ENCODE assay signal across 13 cellular contexts in genomic region chr2:237156857-237157550, GRCh38.
DNase-seq lines count a peak whose midpoint lies in the region; ATAC-seq, FAIRE-seq and TF ChIP-seq lines count a peak whose summit lies in the region.
"Had no signal": no experiment of that assay in that cellular context is flagged by ENCODE, and none has a peak within 500 bp of the region (broad histone marks: within the 10 kb centered on the region; RNA-seq: fewer than 3 reads in every experiment).

No MANE protein-coding gene starts in this region.

- no peak for ATAC-seq in HG03520 (IDR thresholded peaks at IDR 0.05; ENCODE audit: unreplicated experiment)

- no peak overlapping the region for H4K91ac ChIP-seq in neuronal stem cell (ENCODE audit: low read depth, low read length, poor library complexity)

- H3K27me3 ChIP-seq in astrocyte (ENCODE audit: insufficient read depth, low read length) (no peaks in the 10 kb centered on the region), neuronal stem cell (ENCODE audit: control insufficient read depth in 3 of 3, insufficient read depth in 3 of 3, low read depth in 1 of 3, low read length in 3 of 3) (peaks cover 0 to 3% (median 0%) of the 10 kb centered on the region in 3 experiments), tibial artery (no peaks in the 10 kb centered on the region)

- POLR2A ChIA-PET in activated CD4-positive, alpha-beta memory T cell treated with anti-CD3 and anti-CD28 coated beads for 36 hours (lab: Charles Lee), result no interaction called here
- POLR2A ChIA-PET in activated CD4-positive, alpha-beta memory T cell treated with anti-CD3 and anti-CD28 coated beads, Interleukin-2, amount 10 ng/mL, durations not matched to agents 7 days and 5 days (lab: Charles Lee), result no interaction called here

- no peaks in the 10 kb centered on the region for H4K20me1 ChIP-seq in astrocyte (ENCODE audit: insufficient read depth, low read length)

- H3K23ac ChIP-seq in neuronal stem cell (ENCODE audit: low read depth, low read length, poor library complexity), result peak overlapping the region; percentile 26

- no peaks in the 10 kb centered on the region for H3K79me2 ChIP-seq in astrocyte (ENCODE audit: insufficient read depth, low read length)

- no peak overlapping the region for H3K4ac ChIP-seq in neuronal stem cell (ENCODE audit: low read length)

- peak overlapping the region; percentile 60 for H2BK12ac ChIP-seq in neuronal stem cell (ENCODE audit: low read length)

- H4K8ac ChIP-seq in neuronal stem cell (ENCODE audit: low read depth, low read length), result no peak overlapping the region

- no peak overlapping the region for H2AK5ac ChIP-seq in neuronal stem cell (ENCODE audit: low read depth, low read length)

- FAIRE-seq in astrocyte (lab: Jason Lieb, UNC), result no peak
- FAIRE-seq: A204.1, islet of Langerhans had no signal

- WGBS in neuronal stem cell (ENCODE audit: extremely low coverage in 2 of 2, insufficient read length in 2 of 2, insufficient replicate concordance in 1 of 2), 2 donors, result no CpG with 5 or more reads among the region's 32 CpGs

- intact Hi-C loops in activated CD4-positive, alpha-beta memory T cell treated with anti-CD3 and anti-CD28 coated beads for 36 hours (cut with micrococcal nuclease), result loop anchor here (1.0 to 10.0 kb wide), 4 partner anchors 138 to 538 kb away; no protein-coding TSS in a partner anchor
- intact Hi-C loops in tibial artery (cut with DNase I; ENCODE audit: low total_unique reads), result loop anchor here (5.0 to 10.0 kb wide), 2 partner anchors 320 to 418 kb away; no protein-coding TSS in a partner anchor

- H3K9me3 Mint-ChIP-seq in activated CD4-positive, alpha-beta memory T cell treated with anti-CD3 and anti-CD28 coated beads for 36 hours, result no peaks in the 10 kb centered on the region
- no peaks in the 10 kb centered on the region for H3K9me3 Mint-ChIP-seq in activated CD4-positive, alpha-beta memory T cell treated with anti-CD3 and anti-CD28 coated beads, Interleukin-2, amount 10 ng/mL, durations not matched to agents 7 days and 5 days
- no peaks in the 10 kb centered on the region for H3K9me3 Mint-ChIP-seq in astrocyte (ENCODE audit: unreplicated experiment)

- peak overlapping the region; percentile 74 for H3K27ac Mint-ChIP-seq in activated CD4-positive, alpha-beta memory T cell treated with anti-CD3 and anti-CD28 coated beads for 36 hours
- H3K27ac Mint-ChIP-seq in activated CD4-positive, alpha-beta memory T cell treated with anti-CD3 and anti-CD28 coated beads, Interleukin-2, amount 10 ng/mL, durations not matched to agents 7 days and 5 days, result no peak overlapping the region
- peak overlapping the region; percentile 83 for H3K27ac Mint-ChIP-seq in astrocyte (ENCODE audit: unreplicated experiment)

- TF ChIP-seq CTCF in astrocyte (IDR thresholded peaks at IDR 0.05; ENCODE audit: insufficient read depth, low read depth, low read length), result no peak
- TF ChIP-seq CTCF in tibial artery (IDR thresholded peaks at IDR 0.05), result no peak

- H3K4me2 ChIP-seq in astrocyte (ENCODE audit: low read length) (peak overlapping the region; percentile 70), neuronal stem cell (ENCODE audit: insufficient read depth, low read length, poor library complexity, severe bottlenecking) (no peak overlapping the region)

- peak overlapping the region; percentile 50 for H2BK120ac ChIP-seq in neuronal stem cell (ENCODE audit: low read depth, low read length)

- H3K9ac ChIP-seq in astrocyte (ENCODE audit: low read length) (peak overlapping the region; percentile 84), neuronal stem cell (ENCODE audit: low read depth, low read length, poor library complexity) (no peak overlapping the region)

- no peaks in the 10 kb centered on the region for H3K79me1 ChIP-seq in neuronal stem cell (ENCODE audit: low read depth, low read length)

- H2BK15ac ChIP-seq in neuronal stem cell (ENCODE audit: low read length), result no peak overlapping the region

- H3K4me3 Mint-ChIP-seq in activated CD4-positive, alpha-beta memory T cell treated with anti-CD3 and anti-CD28 coated beads for 36 hours, result no peak overlapping the region
- H3K4me3 Mint-ChIP-seq in activated CD4-positive, alpha-beta memory T cell treated with anti-CD3 and anti-CD28 coated beads, Interleukin-2, amount 10 ng/mL, durations not matched to agents 7 days and 5 days, result no peak overlapping the region
- H3K4me3 Mint-ChIP-seq in astrocyte (ENCODE audit: unreplicated experiment), result no peak overlapping the region

- peak overlapping the region; percentile 97 for H3K27ac ChIP-seq in astrocyte (ENCODE audit: low read depth, low read length)
- no peak overlapping the region for H3K27ac ChIP-seq in neuronal stem cell (replicated peaks; ENCODE audit: low read length)
- H3K27ac ChIP-seq in tibial artery, result peak overlapping the region; percentile 77 to 87

- H2AFZ ChIP-seq in astrocyte (ENCODE audit: low read depth, low read length) (peak overlapping the region; percentile 35), neuronal stem cell (ENCODE audit: low read length) (no peak overlapping the region)

- H3K4me3 ChIP-seq in astrocyte (ENCODE audit: insufficient read depth, low read depth, low read length) (peak overlapping the region; percentile 1), neuronal stem cell (ENCODE audit: low read length in 2 of 2) (no peak overlapping the region), tibial artery (peak overlapping the region in 1 of 2 donors; percentile 33)

- H3K9me3 ChIP-seq in astrocyte (ENCODE audit: insufficient read depth, low read depth, low read length) (no peaks in the 10 kb centered on the region), neuronal stem cell (replicated peaks in 1 of 2; ENCODE audit: control insufficient read depth in 2 of 2, insufficient read depth in 1 of 2, low read depth in 1 of 2, low read length in 2 of 2) (no peaks in the 10 kb centered on the region), tibial artery (no peaks in the 10 kb centered on the region)

- H3K27me3 Mint-ChIP-seq in activated CD4-positive, alpha-beta memory T cell treated with anti-CD3 and anti-CD28 coated beads for 36 hours, result peaks cover 1% of the 10 kb centered on the region
- H3K27me3 Mint-ChIP-seq in activated CD4-positive, alpha-beta memory T cell treated with anti-CD3 and anti-CD28 coated beads, Interleukin-2, amount 10 ng/mL, durations not matched to agents 7 days and 5 days, result peaks cover 1% of the 10 kb centered on the region
- H3K27me3 Mint-ChIP-seq in astrocyte (ENCODE audit: low read depth, unreplicated experiment), result no peaks in the 10 kb centered on the region

- peaks cover 41% of the 10 kb centered on the region for H3K4me1 Mint-ChIP-seq in activated CD4-positive, alpha-beta memory T cell treated with anti-CD3 and anti-CD28 coated beads for 36 hours (ENCODE audit: low read depth)
- peaks cover 19% of the 10 kb centered on the region for H3K4me1 Mint-ChIP-seq in activated CD4-positive, alpha-beta memory T cell treated with anti-CD3 and anti-CD28 coated beads, Interleukin-2, amount 10 ng/mL, durations not matched to agents 7 days and 5 days
- peaks cover 27% of the 10 kb centered on the region for H3K4me1 Mint-ChIP-seq in astrocyte (ENCODE audit: low read depth, unreplicated experiment)

- no peak for DNase-seq in activated CD4-positive, alpha-beta memory T cell treated with anti-CD3 and anti-CD28 coated beads for 36 hours
- DNase-seq in activated CD4-positive, alpha-beta memory T cell treated with anti-CD3 and anti-CD28 coated beads, Interleukin-2, amount 10 ng/mL, durations not matched to agents 7 days and 5 days, result no peak
- DNase-seq in astrocyte (ENCODE audit: low read depth) (no peak), neuronal stem cell (ENCODE audit: low spot score) (no peak), tibial artery (no peak), NCI-H524 (lab: John Stamatoyannopoulos, UW) (no peak)
- no peak for DNase-seq in stimulated activated CD4-positive, alpha-beta T cell treated with anti-CD3 and anti-CD28 coated beads, Interleukin-2, amount 100 ng/mL, for 48 hours
- DNase-seq: DMS153, KBM-7, NCI-H1436 treated with DMSO at 0.1 percent for 48 hours had no signal

- CTCF ChIA-PET in activated CD4-positive, alpha-beta memory T cell treated with anti-CD3 and anti-CD28 coated beads for 36 hours (lab: Charles Lee), result interaction anchor here (1.0 to 1.9 kb wide), 5 partner anchors 9 to 415 kb away, joined by 3 to 5 read pairs (median 4); no protein-coding TSS in a partner anchor
- CTCF ChIA-PET in activated CD4-positive, alpha-beta memory T cell treated with anti-CD3 and anti-CD28 coated beads, Interleukin-2, amount 10 ng/mL, durations not matched to agents 7 days and 5 days (lab: Charles Lee), result interaction anchor here (0.8 kb wide), 1 partner anchor 253 kb away, joined by 4 read pairs; no protein-coding TSS in a partner anchor

- H3K14ac ChIP-seq in neuronal stem cell (ENCODE audit: low read length), result no peak overlapping the region

- peak overlapping the region; percentile 11 for H3K18ac ChIP-seq in neuronal stem cell (ENCODE audit: low read length)

- no peaks in the 10 kb centered on the region for H3K36me3 Mint-ChIP-seq in activated CD4-positive, alpha-beta memory T cell treated with anti-CD3 and anti-CD28 coated beads for 36 hours
- H3K36me3 Mint-ChIP-seq in activated CD4-positive, alpha-beta memory T cell treated with anti-CD3 and anti-CD28 coated beads, Interleukin-2, amount 10 ng/mL, durations not matched to agents 7 days and 5 days (ENCODE audit: low read depth), result no peaks in the 10 kb centered on the region
- peaks cover 6% of the 10 kb centered on the region for H3K36me3 Mint-ChIP-seq in astrocyte (ENCODE audit: low read depth, unreplicated experiment)

- H3K36me3 ChIP-seq in astrocyte (ENCODE audit: insufficient read depth, low read length) (no peaks in the 10 kb centered on the region), neuronal stem cell (replicated peaks in 1 of 2; ENCODE audit: control insufficient read depth in 2 of 2, insufficient read depth in 2 of 2, low read length in 2 of 2) (no peaks in the 10 kb centered on the region), tibial artery (no peaks in the 10 kb centered on the region)

- H3K4me1 ChIP-seq in astrocyte (ENCODE audit: insufficient read depth, low read length) (peaks cover 29% of the 10 kb centered on the region), neuronal stem cell (ENCODE audit: control insufficient read depth in 2 of 2, insufficient read depth in 1 of 2, low read depth in 1 of 2, low read length in 2 of 2) (peaks cover 0 to 2% of the 10 kb centered on the region in 2 donors), tibial artery (peaks cover 0 to 23% (median 15%) of the 10 kb centered on the region in 4 donors)

- H2BK5ac ChIP-seq in neuronal stem cell (ENCODE audit: low read length), result no peak overlapping the region
